In the genomic region with DNA sequence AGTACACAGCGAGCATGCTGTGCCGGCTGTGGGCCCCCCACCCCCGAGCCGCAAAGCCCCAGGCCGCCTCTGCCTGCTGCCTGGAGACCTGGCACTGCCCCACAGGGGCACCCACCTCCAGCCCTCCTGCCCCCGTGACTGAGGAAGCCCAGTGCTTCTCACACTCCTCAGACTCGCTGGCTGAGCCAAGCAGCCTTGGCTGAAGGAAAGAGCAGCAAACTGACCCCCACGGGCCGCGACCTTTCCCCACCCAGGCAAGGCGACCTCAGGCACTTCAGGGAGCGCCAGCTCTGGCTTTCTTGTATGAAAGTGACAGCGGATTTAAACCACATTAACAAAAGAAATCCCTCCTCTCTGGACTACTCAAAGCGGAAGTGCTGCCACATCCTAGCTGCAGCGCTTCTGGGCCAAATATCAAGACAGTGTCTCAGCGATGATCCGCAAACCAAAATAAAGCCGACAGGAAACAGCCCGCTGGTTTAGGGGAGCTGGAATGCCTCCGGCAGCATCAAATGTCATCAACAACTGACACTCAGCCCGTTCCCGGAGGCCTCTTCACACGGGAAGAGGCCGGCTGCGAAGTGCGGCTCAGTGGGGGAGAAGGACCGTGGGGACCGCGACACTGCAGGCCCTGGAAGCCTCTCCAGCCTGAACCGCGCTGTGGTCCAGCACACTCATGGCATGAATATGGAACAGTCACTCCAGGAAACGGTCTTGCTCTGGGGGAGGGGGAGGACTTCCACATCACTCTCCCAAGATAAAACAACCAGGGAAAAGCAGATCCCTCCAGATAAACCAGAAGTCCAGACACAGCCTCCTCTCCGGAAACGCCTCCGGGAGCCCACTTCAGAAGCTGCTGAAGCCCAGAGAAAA, we compare ENCODE assay signal across 1 cellular context.
TF ChIP-seq lines count a peak whose summit lies in the region.

No MANE protein-coding gene starts in this region.

TF ChIP-seq in K562, 482 proteins besides CTCF, POLR2A, EP300 and RAD21 (continued from another document and continues in another):
- TF ChIP-seq, protein P1, sequence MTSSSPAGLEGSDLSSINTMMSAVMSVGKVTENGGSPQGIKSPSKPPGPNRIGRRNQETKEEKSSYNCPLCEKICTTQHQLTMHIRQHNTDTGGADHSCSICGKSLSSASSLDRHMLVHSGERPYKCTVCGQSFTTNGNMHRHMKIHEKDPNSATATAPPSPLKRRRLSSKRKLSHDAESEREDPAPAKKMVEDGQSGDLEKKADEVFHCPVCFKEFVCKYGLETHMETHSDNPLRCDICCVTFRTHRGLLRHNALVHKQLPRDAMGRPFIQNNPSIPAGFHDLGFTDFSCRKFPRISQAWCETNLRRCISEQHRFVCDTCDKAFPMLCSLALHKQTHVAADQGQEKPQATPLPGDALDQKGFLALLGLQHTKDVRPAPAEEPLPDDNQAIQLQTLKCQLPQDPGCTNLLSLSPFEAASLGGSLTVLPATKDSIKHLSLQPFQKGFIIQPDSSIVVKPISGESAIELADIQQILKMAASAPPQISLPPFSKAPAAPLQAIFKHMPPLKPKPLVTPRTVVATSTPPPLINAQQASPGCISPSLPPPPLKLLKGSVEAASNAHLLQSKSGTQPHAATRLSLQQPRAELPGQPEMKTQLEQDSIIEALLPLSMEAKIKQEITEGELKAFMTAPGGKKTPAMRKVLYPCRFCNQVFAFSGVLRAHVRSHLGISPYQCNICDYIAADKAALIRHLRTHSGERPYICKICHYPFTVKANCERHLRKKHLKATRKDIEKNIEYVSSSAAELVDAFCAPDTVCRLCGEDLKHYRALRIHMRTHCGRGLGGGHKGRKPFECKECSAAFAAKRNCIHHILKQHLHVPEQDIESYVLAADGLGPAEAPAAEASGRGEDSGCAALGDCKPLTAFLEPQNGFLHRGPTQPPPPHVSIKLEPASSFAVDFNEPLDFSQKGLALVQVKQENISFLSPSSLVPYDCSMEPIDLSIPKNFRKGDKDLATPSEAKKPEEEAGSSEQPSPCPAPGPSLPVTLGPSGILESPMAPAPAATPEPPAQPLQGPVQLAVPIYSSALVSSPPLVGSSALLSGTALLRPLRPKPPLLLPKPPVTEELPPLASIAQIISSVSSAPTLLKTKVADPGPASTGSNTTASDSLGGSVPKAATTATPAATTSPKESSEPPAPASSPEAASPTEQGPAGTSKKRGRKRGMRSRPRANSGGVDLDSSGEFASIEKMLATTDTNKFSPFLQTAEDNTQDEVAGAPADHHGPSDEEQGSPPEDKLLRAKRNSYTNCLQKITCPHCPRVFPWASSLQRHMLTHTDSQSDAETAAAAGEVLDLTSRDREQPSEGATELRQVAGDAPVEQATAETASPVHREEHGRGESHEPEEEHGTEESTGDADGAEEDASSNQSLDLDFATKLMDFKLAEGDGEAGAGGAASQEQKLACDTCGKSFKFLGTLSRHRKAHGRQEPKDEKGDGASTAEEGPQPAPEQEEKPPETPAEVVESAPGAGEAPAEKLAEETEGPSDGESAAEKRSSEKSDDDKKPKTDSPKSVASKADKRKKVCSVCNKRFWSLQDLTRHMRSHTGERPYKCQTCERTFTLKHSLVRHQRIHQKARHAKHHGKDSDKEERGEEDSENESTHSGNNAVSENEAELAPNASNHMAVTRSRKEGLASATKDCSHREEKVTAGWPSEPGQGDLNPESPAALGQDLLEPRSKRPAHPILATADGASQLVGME (CRISPR knock-in tag; IDR thresholded peaks at IDR 0.05): no peak
- TF ChIP-seq, protein P2, sequence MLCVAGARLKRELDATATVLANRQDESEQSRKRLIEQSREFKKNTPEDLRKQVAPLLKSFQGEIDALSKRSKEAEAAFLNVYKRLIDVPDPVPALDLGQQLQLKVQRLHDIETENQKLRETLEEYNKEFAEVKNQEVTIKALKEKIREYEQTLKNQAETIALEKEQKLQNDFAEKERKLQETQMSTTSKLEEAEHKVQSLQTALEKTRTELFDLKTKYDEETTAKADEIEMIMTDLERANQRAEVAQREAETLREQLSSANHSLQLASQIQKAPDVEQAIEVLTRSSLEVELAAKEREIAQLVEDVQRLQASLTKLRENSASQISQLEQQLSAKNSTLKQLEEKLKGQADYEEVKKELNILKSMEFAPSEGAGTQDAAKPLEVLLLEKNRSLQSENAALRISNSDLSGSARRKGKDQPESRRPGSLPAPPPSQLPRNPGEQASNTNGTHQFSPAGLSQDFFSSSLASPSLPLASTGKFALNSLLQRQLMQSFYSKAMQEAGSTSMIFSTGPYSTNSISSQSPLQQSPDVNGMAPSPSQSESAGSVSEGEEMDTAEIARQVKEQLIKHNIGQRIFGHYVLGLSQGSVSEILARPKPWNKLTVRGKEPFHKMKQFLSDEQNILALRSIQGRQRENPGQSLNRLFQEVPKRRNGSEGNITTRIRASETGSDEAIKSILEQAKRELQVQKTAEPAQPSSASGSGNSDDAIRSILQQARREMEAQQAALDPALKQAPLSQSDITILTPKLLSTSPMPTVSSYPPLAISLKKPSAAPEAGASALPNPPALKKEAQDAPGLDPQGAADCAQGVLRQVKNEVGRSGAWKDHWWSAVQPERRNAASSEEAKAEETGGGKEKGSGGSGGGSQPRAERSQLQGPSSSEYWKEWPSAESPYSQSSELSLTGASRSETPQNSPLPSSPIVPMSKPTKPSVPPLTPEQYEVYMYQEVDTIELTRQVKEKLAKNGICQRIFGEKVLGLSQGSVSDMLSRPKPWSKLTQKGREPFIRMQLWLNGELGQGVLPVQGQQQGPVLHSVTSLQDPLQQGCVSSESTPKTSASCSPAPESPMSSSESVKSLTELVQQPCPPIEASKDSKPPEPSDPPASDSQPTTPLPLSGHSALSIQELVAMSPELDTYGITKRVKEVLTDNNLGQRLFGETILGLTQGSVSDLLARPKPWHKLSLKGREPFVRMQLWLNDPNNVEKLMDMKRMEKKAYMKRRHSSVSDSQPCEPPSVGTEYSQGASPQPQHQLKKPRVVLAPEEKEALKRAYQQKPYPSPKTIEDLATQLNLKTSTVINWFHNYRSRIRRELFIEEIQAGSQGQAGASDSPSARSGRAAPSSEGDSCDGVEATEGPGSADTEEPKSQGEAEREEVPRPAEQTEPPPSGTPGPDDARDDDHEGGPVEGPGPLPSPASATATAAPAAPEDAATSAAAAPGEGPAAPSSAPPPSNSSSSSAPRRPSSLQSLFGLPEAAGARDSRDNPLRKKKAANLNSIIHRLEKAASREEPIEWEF (CRISPR knock-in tag; IDR thresholded peaks at IDR 0.05): no peak
- TF ChIP-seq TEAD2 (tag; IDR thresholded peaks at IDR 0.05) (no peak), GABPB1 (CRISPR knock-in tag; IDR thresholded peaks at IDR 0.05) (peak; percentile 20; the same call in 1 of the 2 replicates), KAT8 (IDR thresholded peaks at IDR 0.05; ENCODE audit: low read depth) (no peak), NCOR1 (IDR thresholded peaks at IDR 0.05) (no peak), SRF (CRISPR knock-in tag; IDR thresholded peaks at IDR 0.05) (no peak), FOXK2 (conservative IDR thresholded peaks at IDR 0.05 in 1 of 2, IDR thresholded peaks at IDR 0.05 in 1 of 2; ENCODE audit: low read depth in 2 of 2) (no peak), RBM34 (IDR thresholded peaks at IDR 0.05; ENCODE audit: borderline replicate concordance, insufficient read depth, low read length) (no peak), ZNF41 (CRISPR knock-in tag; conservative IDR thresholded peaks at IDR 0.05) (no peak), TAL1 (IDR thresholded peaks at IDR 0.05) (no peak), SPI1 (IDR thresholded peaks at IDR 0.05; ENCODE audit: borderline replicate concordance, low read depth, low read length) (peak; percentile 92), RNF2 (IDR thresholded peaks at IDR 0.05) (no peak), ZNF184 (CRISPR knock-in tag; IDR thresholded peaks at IDR 0.05) (no peak), KDM1A (IDR thresholded peaks at IDR 0.05) (0 out of 4 replicates have a peak, but pooled peaks of 1 of the 2 experiments have one; percentile 44), PHF8 (IDR thresholded peaks at IDR 0.05; ENCODE audit: borderline replicate concordance, low read length) (peak; percentile 31; the same call in 1 of the 2 replicates), TAF1 (IDR thresholded peaks at IDR 0.05; ENCODE audit: control insufficient read depth, extremely low read depth, insufficient read depth, low read length, severe bottlenecking) (peak; percentile 35), RBFOX2 (IDR thresholded peaks at IDR 0.05; ENCODE audit: low read depth, low read length) (peak; percentile 50)
- TF ChIP-seq, protein P3, sequence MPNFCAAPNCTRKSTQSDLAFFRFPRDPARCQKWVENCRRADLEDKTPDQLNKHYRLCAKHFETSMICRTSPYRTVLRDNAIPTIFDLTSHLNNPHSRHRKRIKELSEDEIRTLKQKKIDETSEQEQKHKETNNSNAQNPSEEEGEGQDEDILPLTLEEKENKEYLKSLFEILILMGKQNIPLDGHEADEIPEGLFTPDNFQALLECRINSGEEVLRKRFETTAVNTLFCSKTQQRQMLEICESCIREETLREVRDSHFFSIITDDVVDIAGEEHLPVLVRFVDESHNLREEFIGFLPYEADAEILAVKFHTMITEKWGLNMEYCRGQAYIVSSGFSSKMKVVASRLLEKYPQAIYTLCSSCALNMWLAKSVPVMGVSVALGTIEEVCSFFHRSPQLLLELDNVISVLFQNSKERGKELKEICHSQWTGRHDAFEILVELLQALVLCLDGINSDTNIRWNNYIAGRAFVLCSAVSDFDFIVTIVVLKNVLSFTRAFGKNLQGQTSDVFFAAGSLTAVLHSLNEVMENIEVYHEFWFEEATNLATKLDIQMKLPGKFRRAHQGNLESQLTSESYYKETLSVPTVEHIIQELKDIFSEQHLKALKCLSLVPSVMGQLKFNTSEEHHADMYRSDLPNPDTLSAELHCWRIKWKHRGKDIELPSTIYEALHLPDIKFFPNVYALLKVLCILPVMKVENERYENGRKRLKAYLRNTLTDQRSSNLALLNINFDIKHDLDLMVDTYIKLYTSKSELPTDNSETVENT (CRISPR knock-in tag; IDR thresholded peaks at IDR 0.05): no peak
- TF ChIP-seq, protein P4, sequence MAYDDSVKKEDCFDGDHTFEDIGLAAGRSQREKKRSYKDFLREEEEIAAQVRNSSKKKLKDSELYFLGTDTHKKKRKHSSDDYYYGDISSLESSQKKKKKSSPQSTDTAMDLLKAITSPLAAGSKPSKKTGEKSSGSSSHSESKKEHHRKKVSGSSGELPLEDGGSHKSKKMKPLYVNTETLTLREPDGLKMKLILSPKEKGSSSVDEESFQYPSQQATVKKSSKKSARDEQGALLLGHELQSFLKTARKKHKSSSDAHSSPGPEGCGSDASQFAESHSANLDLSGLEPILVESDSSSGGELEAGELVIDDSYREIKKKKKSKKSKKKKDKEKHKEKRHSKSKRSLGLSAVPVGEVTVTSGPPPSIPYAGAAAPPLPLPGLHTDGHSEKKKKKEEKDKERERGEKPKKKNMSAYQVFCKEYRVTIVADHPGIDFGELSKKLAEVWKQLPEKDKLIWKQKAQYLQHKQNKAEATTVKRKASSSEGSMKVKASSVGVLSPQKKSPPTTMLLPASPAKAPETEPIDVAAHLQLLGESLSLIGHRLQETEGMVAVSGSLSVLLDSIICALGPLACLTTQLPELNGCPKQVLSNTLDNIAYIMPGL (CRISPR knock-in tag; IDR thresholded peaks at IDR 0.05): no peak
- TF ChIP-seq, protein P5, sequence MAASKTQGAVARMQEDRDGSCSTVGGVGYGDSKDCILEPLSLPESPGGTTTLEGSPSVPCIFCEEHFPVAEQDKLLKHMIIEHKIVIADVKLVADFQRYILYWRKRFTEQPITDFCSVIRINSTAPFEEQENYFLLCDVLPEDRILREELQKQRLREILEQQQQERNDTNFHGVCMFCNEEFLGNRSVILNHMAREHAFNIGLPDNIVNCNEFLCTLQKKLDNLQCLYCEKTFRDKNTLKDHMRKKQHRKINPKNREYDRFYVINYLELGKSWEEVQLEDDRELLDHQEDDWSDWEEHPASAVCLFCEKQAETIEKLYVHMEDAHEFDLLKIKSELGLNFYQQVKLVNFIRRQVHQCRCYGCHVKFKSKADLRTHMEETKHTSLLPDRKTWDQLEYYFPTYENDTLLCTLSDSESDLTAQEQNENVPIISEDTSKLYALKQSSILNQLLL (CRISPR knock-in tag; IDR thresholded peaks at IDR 0.05; ENCODE audit: borderline replicate concordance): no peak
- TF ChIP-seq, protein P6, sequence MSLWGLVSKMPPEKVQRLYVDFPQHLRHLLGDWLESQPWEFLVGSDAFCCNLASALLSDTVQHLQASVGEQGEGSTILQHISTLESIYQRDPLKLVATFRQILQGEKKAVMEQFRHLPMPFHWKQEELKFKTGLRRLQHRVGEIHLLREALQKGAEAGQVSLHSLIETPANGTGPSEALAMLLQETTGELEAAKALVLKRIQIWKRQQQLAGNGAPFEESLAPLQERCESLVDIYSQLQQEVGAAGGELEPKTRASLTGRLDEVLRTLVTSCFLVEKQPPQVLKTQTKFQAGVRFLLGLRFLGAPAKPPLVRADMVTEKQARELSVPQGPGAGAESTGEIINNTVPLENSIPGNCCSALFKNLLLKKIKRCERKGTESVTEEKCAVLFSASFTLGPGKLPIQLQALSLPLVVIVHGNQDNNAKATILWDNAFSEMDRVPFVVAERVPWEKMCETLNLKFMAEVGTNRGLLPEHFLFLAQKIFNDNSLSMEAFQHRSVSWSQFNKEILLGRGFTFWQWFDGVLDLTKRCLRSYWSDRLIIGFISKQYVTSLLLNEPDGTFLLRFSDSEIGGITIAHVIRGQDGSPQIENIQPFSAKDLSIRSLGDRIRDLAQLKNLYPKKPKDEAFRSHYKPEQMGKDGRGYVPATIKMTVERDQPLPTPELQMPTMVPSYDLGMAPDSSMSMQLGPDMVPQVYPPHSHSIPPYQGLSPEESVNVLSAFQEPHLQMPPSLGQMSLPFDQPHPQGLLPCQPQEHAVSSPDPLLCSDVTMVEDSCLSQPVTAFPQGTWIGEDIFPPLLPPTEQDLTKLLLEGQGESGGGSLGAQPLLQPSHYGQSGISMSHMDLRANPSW (CRISPR knock-in tag; IDR thresholded peaks at IDR 0.05): no peak
- TF ChIP-seq, protein P7, sequence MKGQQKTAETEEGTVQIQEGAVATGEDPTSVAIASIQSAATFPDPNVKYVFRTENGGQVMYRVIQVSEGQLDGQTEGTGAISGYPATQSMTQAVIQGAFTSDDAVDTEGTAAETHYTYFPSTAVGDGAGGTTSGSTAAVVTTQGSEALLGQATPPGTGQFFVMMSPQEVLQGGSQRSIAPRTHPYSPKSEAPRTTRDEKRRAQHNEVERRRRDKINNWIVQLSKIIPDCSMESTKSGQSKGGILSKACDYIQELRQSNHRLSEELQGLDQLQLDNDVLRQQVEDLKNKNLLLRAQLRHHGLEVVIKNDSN (CRISPR knock-in tag; IDR thresholded peaks at IDR 0.05): no peak
- TF ChIP-seq, protein P8, sequence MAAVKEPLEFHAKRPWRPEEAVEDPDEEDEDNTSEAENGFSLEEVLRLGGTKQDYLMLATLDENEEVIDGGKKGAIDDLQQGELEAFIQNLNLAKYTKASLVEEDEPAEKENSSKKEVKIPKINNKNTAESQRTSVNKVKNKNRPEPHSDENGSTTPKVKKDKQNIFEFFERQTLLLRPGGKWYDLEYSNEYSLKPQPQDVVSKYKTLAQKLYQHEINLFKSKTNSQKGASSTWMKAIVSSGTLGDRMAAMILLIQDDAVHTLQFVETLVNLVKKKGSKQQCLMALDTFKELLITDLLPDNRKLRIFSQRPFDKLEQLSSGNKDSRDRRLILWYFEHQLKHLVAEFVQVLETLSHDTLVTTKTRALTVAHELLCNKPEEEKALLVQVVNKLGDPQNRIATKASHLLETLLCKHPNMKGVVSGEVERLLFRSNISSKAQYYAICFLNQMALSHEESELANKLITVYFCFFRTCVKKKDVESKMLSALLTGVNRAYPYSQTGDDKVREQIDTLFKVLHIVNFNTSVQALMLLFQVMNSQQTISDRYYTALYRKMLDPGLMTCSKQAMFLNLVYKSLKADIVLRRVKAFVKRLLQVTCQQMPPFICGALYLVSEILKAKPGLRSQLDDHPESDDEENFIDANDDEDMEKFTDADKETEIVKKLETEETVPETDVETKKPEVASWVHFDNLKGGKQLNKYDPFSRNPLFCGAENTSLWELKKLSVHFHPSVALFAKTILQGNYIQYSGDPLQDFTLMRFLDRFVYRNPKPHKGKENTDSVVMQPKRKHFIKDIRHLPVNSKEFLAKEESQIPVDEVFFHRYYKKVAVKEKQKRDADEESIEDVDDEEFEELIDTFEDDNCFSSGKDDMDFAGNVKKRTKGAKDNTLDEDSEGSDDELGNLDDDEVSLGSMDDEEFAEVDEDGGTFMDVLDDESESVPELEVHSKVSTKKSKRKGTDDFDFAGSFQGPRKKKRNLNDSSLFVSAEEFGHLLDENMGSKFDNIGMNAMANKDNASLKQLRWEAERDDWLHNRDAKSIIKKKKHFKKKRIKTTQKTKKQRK (IDR thresholded peaks at IDR 0.05; ENCODE audit: borderline replicate concordance, low read depth, low read length): no peak
